Comparison of ENCODE assay signal across 17 cellular contexts in the genomic region with DNA sequence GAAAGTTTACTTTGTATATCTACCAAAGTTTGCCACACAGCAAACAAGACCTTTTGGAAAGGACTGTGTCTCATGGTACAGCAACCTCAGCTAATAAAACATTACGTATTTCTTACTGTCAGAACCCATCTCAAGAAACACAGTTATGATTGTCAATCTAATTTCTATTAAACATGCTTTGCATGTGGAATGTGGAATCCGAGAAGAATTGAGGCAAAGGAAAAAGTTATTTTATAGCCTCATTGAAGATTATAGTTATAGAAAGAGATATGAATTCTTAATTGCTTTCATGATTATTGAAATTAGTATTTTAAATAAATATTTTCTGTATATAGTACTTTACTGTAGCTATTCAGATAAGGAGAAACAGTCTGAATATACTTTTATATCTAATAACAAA. TPM values are rescaled to one million over a fixed set of nuclear protein-coding genes. Genes with fewer than 3 reads are reported as not detected.
A peak's percentile ranks its signal among the peaks of the same experiment; 100 is the strongest.
DNase-seq lines count a peak whose midpoint lies in the region; ATAC-seq and TF ChIP-seq lines count a peak whose summit lies in the region.
"Had no signal": no experiment of that assay in that cellular context is flagged by ENCODE, and none has a peak within 500 bp of the region (broad histone marks: within the 10 kb centered on the region; RNA-seq: fewer than 3 reads in every experiment).

No MANE protein-coding gene starts in this region.

- no peak overlapping the region for H3K27ac ChIP-seq in PC-9
- H3K27ac ChIP-seq in muscle layer of colon (ENCODE audit: low read depth, low read length), result peak overlapping the region; percentile 19
- H3K27ac ChIP-seq in tibial artery, result peak overlapping the region; percentile 8 to 45
- H3K27ac ChIP-seq: C4-2B, suprapubic skin had no signal

- ATAC-seq in HG03571 (IDR thresholded peaks at IDR 0.05; ENCODE audit: unreplicated experiment) (no peak), T-cell (replicated peaks in 1 of 4) (no peak)
- ATAC-seq: effector memory CD8-positive, alpha-beta T cell had no signal

- no peak overlapping the region for H3K27ac Mint-ChIP-seq in T-cell
- H3K27ac Mint-ChIP-seq: effector memory CD8-positive, alpha-beta T cell had no signal

- intact Hi-C loops in PC-9 (cut with micrococcal nuclease; ENCODE audit: unreplicated experiment), result no loop called here
- intact Hi-C loops in tibial artery (cut with DNase I; ENCODE audit: low total_unique reads), result loop anchor here (10.0 kb wide), 1 partner anchor 349 kb away; no protein-coding TSS in a partner anchor

- H3K9ac ChIP-seq in endocrine pancreas (ENCODE audit: control insufficient read depth, insufficient read depth, low read length) (no peak overlapping the region), muscle layer of colon (ENCODE audit: low read length) (no peak overlapping the region)

- peaks cover 4% of the 10 kb centered on the region for H3F3A ChIP-seq in PC-9 (ENCODE audit: insufficient read depth, low read depth)

- H3K4me1 ChIP-seq in PC-9 (replicated peaks; ENCODE audit: insufficient read depth) (peaks cover 38% of the 10 kb centered on the region), endocrine pancreas (ENCODE audit: control insufficient read depth, insufficient read depth, low read length) (no peaks in the 10 kb centered on the region), muscle layer of colon (ENCODE audit: insufficient read depth, low read length) (no peaks in the 10 kb centered on the region), tibial artery (peaks cover 0 to 28% (median 9%) of the 10 kb centered on the region in 4 donors)

- H3K4me3 ChIP-seq in PC-9 (peak overlapping the region; percentile 56), endocrine pancreas (ENCODE audit: control insufficient read depth, insufficient read depth, low read length) (peak overlapping the region; percentile 40), muscle layer of colon (ENCODE audit: low read depth in 1 of 2, low read length in 2 of 2) (peak overlapping the region in 1 of 2 donors; percentile 83), tibial artery (peak overlapping the region; percentile 73 to 76)
- H3K4me3 ChIP-seq: suprapubic skin had no signal

- H3K9me2 ChIP-seq in PC-9 (ENCODE audit: insufficient read depth), result no peaks in the 10 kb centered on the region

- peaks cover 15 to 26% of the 10 kb centered on the region in 2 donors for H3K27me3 Mint-ChIP-seq in T-cell

- no peak for TF ChIP-seq CTCF in PC-9 (conservative IDR thresholded peaks at IDR 0.05)
- TF ChIP-seq CTCF in tibial artery (IDR thresholded peaks at IDR 0.05), result no peak

- DNase-seq in PC-9 (no peak), tibial artery (no peak), pons (ENCODE audit: low spot score) (no peak), T-cell (no peak)
- DNase-seq: activated CD4-positive, alpha-beta T cell treated with anti-CD3 and anti-CD28 coated beads for 1 hour; activated naive CD4-positive, alpha-beta T cell treated with Interleukin-2 at 50 U/mL for 16 hours; DMS79; effector memory CD8-positive, alpha-beta T cell; kidney; NCI-H187; NCI-H510A had no signal

- H3K9me3 ChIP-seq in PC-9 (ENCODE audit: insufficient read depth, low read depth) (no peaks in the 10 kb centered on the region), endocrine pancreas (ENCODE audit: control insufficient read depth, low read length) (no peaks in the 10 kb centered on the region), muscle layer of colon (ENCODE audit: low read length) (no peaks in the 10 kb centered on the region), tibial artery (no peaks in the 10 kb centered on the region)
- H3K9me3 ChIP-seq: suprapubic skin had no signal

- H3K4me1 Mint-ChIP-seq in T-cell, result peaks cover 3 to 10% (median 4%) of the 10 kb centered on the region in 3 donors

- BruUV-seq in PC-9 (replicated peaks; lab: Mats Ljungman, UMichigan), result no TSS peak

- peaks cover 81% of the 10 kb centered on the region for H3K79me2 ChIP-seq in PC-9 (ENCODE audit: low read depth)

- no peaks in the 10 kb centered on the region for H3K36me3 ChIP-seq in PC-9 (ENCODE audit: low read depth)
- no peaks in the 10 kb centered on the region for H3K36me3 ChIP-seq in endocrine pancreas (ENCODE audit: control insufficient read depth, insufficient read depth, low read length)
- no peaks in the 10 kb centered on the region for H3K36me3 ChIP-seq in muscle layer of colon (ENCODE audit: insufficient read depth, low read length)
- H3K36me3 ChIP-seq in tibial artery, result no peaks in the 10 kb centered on the region
- H3K36me3 ChIP-seq: suprapubic skin had no signal

- H4K20me1 ChIP-seq in PC-9 (ENCODE audit: insufficient read depth), result peaks cover 17% of the 10 kb centered on the region

- CTCF ChIA-PET in PC-9 (lab: Charles Lee), result no interaction called here
- CTCF ChIA-PET in T-cell (lab: Charles Lee), result interaction anchor here in 1 of 2 donors (0.6 kb wide), 1 partner anchor 1092 kb away, joined by 9 read pairs; no protein-coding TSS in a partner anchor

- H3K27me3 ChIP-seq in PC-9 (ENCODE audit: insufficient read depth, low read depth) (no peaks in the 10 kb centered on the region), endocrine pancreas (ENCODE audit: control insufficient read depth, insufficient read depth, low read length) (peaks cover 5% of the 10 kb centered on the region), muscle layer of colon (ENCODE audit: control insufficient read depth in 1 of 2, insufficient read depth in 2 of 2, low read length in 2 of 2) (no peaks in the 10 kb centered on the region), tibial artery (no peaks in the 10 kb centered on the region)

- peaks cover 0 to 7% (median 0%) of the 10 kb centered on the region in 3 donors for H3K9me3 Mint-ChIP-seq in T-cell
- H3K9me3 Mint-ChIP-seq: effector memory CD8-positive, alpha-beta T cell had no signal

- H3K4me3 Mint-ChIP-seq in T-cell, result no peak overlapping the region
- H3K4me3 Mint-ChIP-seq: effector memory CD8-positive, alpha-beta T cell had no signal

- no peaks in the 10 kb centered on the region for H3K36me3 Mint-ChIP-seq in T-cell

- H2AFZ ChIP-seq in PC-9, result no peak overlapping the region

- peak overlapping the region; percentile 99 for H3K4me2 ChIP-seq in PC-9

- POLR2A ChIA-PET in PC-9 (lab: Charles Lee; ENCODE audit: unreplicated experiment), result interaction anchor here (0.7 kb wide), 1 partner anchor 119 kb away, joined by 3 read pairs; no protein-coding TSS in a partner anchor
- POLR2A ChIA-PET in T-cell (lab: Charles Lee), result no interaction called here

RNA-seq across cellular contexts. Expression of gene PCDH7, which starts 5.4 kb away (rescaled TPM):
- total RNA-seq in PC-9 (2021) (28.6 and 32.4 TPM in 2 replicates), T-cell (under 1 TPM in 3 of 5 donors, not detected in 2; 0.06 to 0.09 (median 0.07) TPM)
- total RNA-seq: mononuclear cell had no signal

Comparison
In these comparisons a context has a peak if more than half of its experiments do, and no peak if none do; other contexts are left out.
1. RNA of gene PCDH7, which starts 5.4 kb away (total RNA-seq): 28.6 to 32.4 TPM in PC-9; 0.06 to 0.09 TPM in T-cell; every median in the first group is over 10 times any median in the second.